Comparison of ENCODE assay signal across 1 cellular context in the genomic region with DNA sequence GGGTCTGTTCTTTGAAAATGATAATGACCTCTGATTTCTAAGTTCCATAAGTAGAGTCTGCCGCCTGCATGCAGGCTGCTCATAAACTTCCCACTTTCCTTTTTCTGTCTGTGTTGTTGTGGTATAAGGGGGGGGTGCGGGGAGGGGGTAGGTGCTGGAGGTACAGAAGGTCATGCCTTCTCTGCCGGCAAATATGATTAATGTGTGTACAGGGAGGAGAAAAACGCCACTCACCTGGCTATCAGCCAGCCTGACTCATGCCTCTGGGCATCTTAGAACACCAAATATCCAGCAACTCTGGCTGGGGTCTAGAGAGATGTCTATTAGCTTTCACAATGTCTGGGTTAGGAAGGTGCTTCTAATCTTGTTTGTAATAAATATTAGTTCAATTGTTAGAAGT.
TF ChIP-seq lines count a peak whose summit lies in the region.

No MANE protein-coding gene starts in this region.

TF ChIP-seq in SK-N-SH, 30 proteins besides CTCF, POLR2A, EP300 and RAD21 (continued from another document):
- TF ChIP-seq, protein P1, sequence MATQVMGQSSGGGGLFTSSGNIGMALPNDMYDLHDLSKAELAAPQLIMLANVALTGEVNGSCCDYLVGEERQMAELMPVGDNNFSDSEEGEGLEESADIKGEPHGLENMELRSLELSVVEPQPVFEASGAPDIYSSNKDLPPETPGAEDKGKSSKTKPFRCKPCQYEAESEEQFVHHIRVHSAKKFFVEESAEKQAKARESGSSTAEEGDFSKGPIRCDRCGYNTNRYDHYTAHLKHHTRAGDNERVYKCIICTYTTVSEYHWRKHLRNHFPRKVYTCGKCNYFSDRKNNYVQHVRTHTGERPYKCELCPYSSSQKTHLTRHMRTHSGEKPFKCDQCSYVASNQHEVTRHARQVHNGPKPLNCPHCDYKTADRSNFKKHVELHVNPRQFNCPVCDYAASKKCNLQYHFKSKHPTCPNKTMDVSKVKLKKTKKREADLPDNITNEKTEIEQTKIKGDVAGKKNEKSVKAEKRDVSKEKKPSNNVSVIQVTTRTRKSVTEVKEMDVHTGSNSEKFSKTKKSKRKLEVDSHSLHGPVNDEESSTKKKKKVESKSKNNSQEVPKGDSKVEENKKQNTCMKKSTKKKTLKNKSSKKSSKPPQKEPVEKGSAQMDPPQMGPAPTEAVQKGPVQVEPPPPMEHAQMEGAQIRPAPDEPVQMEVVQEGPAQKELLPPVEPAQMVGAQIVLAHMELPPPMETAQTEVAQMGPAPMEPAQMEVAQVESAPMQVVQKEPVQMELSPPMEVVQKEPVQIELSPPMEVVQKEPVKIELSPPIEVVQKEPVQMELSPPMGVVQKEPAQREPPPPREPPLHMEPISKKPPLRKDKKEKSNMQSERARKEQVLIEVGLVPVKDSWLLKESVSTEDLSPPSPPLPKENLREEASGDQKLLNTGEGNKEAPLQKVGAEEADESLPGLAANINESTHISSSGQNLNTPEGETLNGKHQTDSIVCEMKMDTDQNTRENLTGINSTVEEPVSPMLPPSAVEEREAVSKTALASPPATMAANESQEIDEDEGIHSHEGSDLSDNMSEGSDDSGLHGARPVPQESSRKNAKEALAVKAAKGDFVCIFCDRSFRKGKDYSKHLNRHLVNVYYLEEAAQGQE (IDR thresholded peaks at IDR 0.05; ENCODE audit: low read depth, low read length): no peak
- TF ChIP-seq GABPA (IDR thresholded peaks at IDR 0.05; ENCODE audit: low read depth) (no peak), YY1 (IDR thresholded peaks at IDR 0.05; ENCODE audit: low read depth) (no peak), MEF2A (IDR thresholded peaks at IDR 0.05; ENCODE audit: borderline replicate concordance, low read depth) (peak; percentile 25; the same call in 1 of the 2 replicates), TCF12 (IDR thresholded peaks at IDR 0.05) (peak; percentile 79), SIN3A (IDR thresholded peaks at IDR 0.05; ENCODE audit: borderline replicate concordance, low read depth, low read length) (peak; percentile 18; the same call in 1 of the 2 replicates), ELF1 (IDR thresholded peaks at IDR 0.05) (no peak), NFIC (IDR thresholded peaks at IDR 0.05; ENCODE audit: borderline replicate concordance) (peak; percentile 98), POLR2AphosphoS5 (IDR thresholded peaks at IDR 0.05; ENCODE audit: low read depth, low read length) (peak; percentile 46; the same call in 1 of the 2 replicates), EZH2phosphoT487 (IDR thresholded peaks at IDR 0.05; ENCODE audit: borderline replicate concordance, low read depth) (no peak), RCOR1 (IDR thresholded peaks at IDR 0.05; ENCODE audit: low read length) (peak; percentile 82; the same call in 1 of the 2 replicates), TEAD4 (IDR thresholded peaks at IDR 0.05; ENCODE audit: borderline replicate concordance, insufficient read depth) (peak; percentile 71), GATA2 (CRISPR knock-in tag; IDR thresholded peaks at IDR 0.05) (peak; percentile 46), FOSL2 (IDR thresholded peaks at IDR 0.05; ENCODE audit: borderline replicate concordance, low read depth) (peak; percentile 77), JUND (IDR thresholded peaks at IDR 0.05) (peak; percentile 89)
- TF ChIP-seq, protein P2, sequence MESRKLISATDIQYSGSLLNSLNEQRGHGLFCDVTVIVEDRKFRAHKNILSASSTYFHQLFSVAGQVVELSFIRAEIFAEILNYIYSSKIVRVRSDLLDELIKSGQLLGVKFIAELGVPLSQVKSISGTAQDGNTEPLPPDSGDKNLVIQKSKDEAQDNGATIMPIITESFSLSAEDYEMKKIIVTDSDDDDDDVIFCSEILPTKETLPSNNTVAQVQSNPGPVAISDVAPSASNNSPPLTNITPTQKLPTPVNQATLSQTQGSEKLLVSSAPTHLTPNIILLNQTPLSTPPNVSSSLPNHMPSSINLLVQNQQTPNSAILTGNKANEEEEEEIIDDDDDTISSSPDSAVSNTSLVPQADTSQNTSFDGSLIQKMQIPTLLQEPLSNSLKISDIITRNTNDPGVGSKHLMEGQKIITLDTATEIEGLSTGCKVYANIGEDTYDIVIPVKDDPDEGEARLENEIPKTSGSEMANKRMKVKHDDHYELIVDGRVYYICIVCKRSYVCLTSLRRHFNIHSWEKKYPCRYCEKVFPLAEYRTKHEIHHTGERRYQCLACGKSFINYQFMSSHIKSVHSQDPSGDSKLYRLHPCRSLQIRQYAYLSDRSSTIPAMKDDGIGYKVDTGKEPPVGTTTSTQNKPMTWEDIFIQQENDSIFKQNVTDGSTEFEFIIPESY (IDR thresholded peaks at IDR 0.05; ENCODE audit: borderline replicate concordance, low read depth): 0 out of 2 replicates have a peak, but pooled peaks have one; percentile 51
- TF ChIP-seq, protein P3, sequence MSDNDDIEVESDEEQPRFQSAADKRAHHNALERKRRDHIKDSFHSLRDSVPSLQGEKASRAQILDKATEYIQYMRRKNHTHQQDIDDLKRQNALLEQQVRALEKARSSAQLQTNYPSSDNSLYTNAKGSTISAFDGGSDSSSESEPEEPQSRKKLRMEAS (IDR thresholded peaks at IDR 0.05; ENCODE audit: low read depth): peak; percentile 52; the same call in 1 of the 2 replicates
